In genomic region chr20:63929071-63929470, GRCh38 we compare ENCODE assay signal across 21 cellular contexts. TPM values are rescaled to one million over a fixed set of nuclear protein-coding genes. Genes with fewer than 3 reads are reported as not detected.
DNase-seq lines count a peak whose midpoint lies in the region; ATAC-seq, FAIRE-seq and TF ChIP-seq lines count a peak whose summit lies in the region.
"Had no signal": no experiment of that assay in that cellular context is flagged by ENCODE, and none has a peak within 500 bp of the region (broad histone marks: within the 10 kb centered on the region; RNA-seq: fewer than 3 reads in every experiment).

No MANE protein-coding gene starts in this region.

- no peak for ATAC-seq in activated CD4-positive, alpha-beta T cell treated with anti-CD3 and anti-CD28 coated beads for 36 hours
- ATAC-seq in HepG2 (no peak), right lobe of liver (no peak)
- ATAC-seq: A549 had no signal

- no TSS peak for BruUV-seq in HepG2 (replicated peaks; lab: Mats Ljungman, UMichigan)

- H3K4me2 ChIP-seq in HepG2 (ENCODE audit: low read depth, low read length) (no peak overlapping the region), osteoblast (ENCODE audit: insufficient read depth, low read length) (no peak overlapping the region)
- H3K4me2 ChIP-seq: A549 had no signal

- 97% methylated on average over 26 of the region's 26 CpGs for WGBS in HepG2 (ENCODE audit: low lambda C conversion rate)
- 92% methylated on average over 12 of the region's 26 CpGs for WGBS in right lobe of liver (ENCODE audit: insufficient coverage, low coverage, low lambda C conversion rate, missing lambda C conversion rate)

- CTCF ChIA-PET in activated CD4-positive, alpha-beta T cell treated with anti-CD3 and anti-CD28 coated beads, Interleukin-2, amount 10 ng/mL, durations not matched to agents 7 days and 5 days (lab: Charles Lee): interaction anchor here (0.9 to 2.0 kb wide), 4 partner anchors 13 to 392 kb away, joined by 3 to 8 read pairs (median 3); partner anchors contain the start of gene PTK6
- CTCF ChIA-PET in activated CD4-positive, alpha-beta T cell treated with anti-CD3 and anti-CD28 coated beads for 36 hours (lab: Charles Lee): interaction anchor here (0.5 to 0.7 kb wide), 2 partner anchors 25 to 59 kb away, joined by 3 to 4 read pairs; no protein-coding TSS in a partner anchor
- CTCF ChIA-PET in HepG2 (lab: Yijun Ruan, JAX; ENCODE audit: low intra/inter-chr PET ratio, low total read pairs): no interaction called here

- no peak for TF ChIP-seq CTCF in HepG2 (CRISPR knock-in tag; IDR thresholded peaks at IDR 0.05)
- TF ChIP-seq CTCF in right lobe of liver (IDR thresholded peaks at IDR 0.05): no peak
- no peak for TF ChIP-seq CTCF in osteoblast (IDR thresholded peaks at IDR 0.05; ENCODE audit: extremely low read depth, low read depth, low read length)

- peak overlapping the region; percentile 25 for H3K27ac Mint-ChIP-seq in activated CD4-positive, alpha-beta T cell treated with anti-CD3 and anti-CD28 coated beads, Interleukin-2, amount 10 ng/mL, durations not matched to agents 7 days and 5 days
- H3K27ac Mint-ChIP-seq in activated CD4-positive, alpha-beta T cell treated with anti-CD3 and anti-CD28 coated beads for 36 hours: no peak overlapping the region
- H3K27ac Mint-ChIP-seq: CD4-positive, alpha-beta T cell; IgD-negative memory B cell had no signal

- no peak for TF ChIP-seq POLR2A in HepG2 (IDR thresholded peaks at IDR 0.05; ENCODE audit: insufficient read depth in 1 of 2, low read depth in 2 of 2, low read length in 2 of 2)
- no peak for TF ChIP-seq POLR2A in right lobe of liver (IDR thresholded peaks at IDR 0.05)

- no peaks in the 10 kb centered on the region for H3K27me3 ChIP-seq in HepG2 (ENCODE audit: control insufficient read depth in 1 of 2, insufficient read depth in 2 of 2, low read length in 2 of 2)
- H3K27me3 ChIP-seq in right lobe of liver: no peaks in the 10 kb centered on the region
- no peaks in the 10 kb centered on the region for H3K27me3 ChIP-seq in osteoblast (ENCODE audit: insufficient read depth, low read length)

- POLR2A ChIA-PET in activated CD4-positive, alpha-beta T cell treated with anti-CD3 and anti-CD28 coated beads, Interleukin-2, amount 10 ng/mL, durations not matched to agents 7 days and 5 days (lab: Charles Lee): no interaction called here
- POLR2A ChIA-PET in activated CD4-positive, alpha-beta T cell treated with anti-CD3 and anti-CD28 coated beads for 36 hours (lab: Charles Lee): interaction anchor here (1.1 kb wide), 1 partner anchor 25 kb away, joined by 7 read pairs; no protein-coding TSS in a partner anchor
- POLR2A ChIA-PET in HepG2 (lab: Yijun Ruan, JAX): no interaction called here

- H3K36me3 ChIP-seq in HepG2 (replicated peaks in 1 of 2; ENCODE audit: control insufficient read depth in 1 of 2, insufficient read depth in 2 of 2, low read length in 2 of 2) (peaks cover 54 to 70% of the 10 kb centered on the region in 2 experiments), right lobe of liver (peaks cover 0 to 44% (median 25%) of the 10 kb centered on the region in 4 donors), osteoblast (ENCODE audit: insufficient read depth, low read length) (peaks cover 51% of the 10 kb centered on the region)

- H3K27ac ChIP-seq in HepG2 (ENCODE audit: extremely low read length, insufficient read depth, low read length): no peak overlapping the region
- H3K27ac ChIP-seq in right lobe of liver: no peak overlapping the region
- no peak overlapping the region for H3K27ac ChIP-seq in osteoblast (ENCODE audit: low read depth, low read length)
- H3K27ac ChIP-seq: 22Rv1, A549, C4-2B, GM23248, HL-60 had no signal

- H4K20me1 ChIP-seq in HepG2 (ENCODE audit: insufficient read depth, low read length): peaks cover 3% of the 10 kb centered on the region; the same call in 1 of the 2 replicates
- H4K20me1 ChIP-seq in osteoblast (ENCODE audit: insufficient read depth, low read length): peaks cover 51% of the 10 kb centered on the region

- H3K79me2 ChIP-seq in HepG2 (ENCODE audit: insufficient read depth, low read length) (peaks cover 11% of the 10 kb centered on the region), osteoblast (ENCODE audit: insufficient read depth, low read length) (peaks cover 86% of the 10 kb centered on the region)

- no peaks in the 10 kb centered on the region for H3K9me3 Mint-ChIP-seq in activated CD4-positive, alpha-beta T cell treated with anti-CD3 and anti-CD28 coated beads, Interleukin-2, amount 10 ng/mL, durations not matched to agents 7 days and 5 days
- no peaks in the 10 kb centered on the region for H3K9me3 Mint-ChIP-seq in activated CD4-positive, alpha-beta T cell treated with anti-CD3 and anti-CD28 coated beads for 36 hours (ENCODE audit: low read depth)
- H3K9me3 Mint-ChIP-seq: CD4-positive, alpha-beta T cell; IgD-negative memory B cell had no signal

- H2AFZ ChIP-seq in HepG2 (ENCODE audit: low read length): no peak overlapping the region
- H2AFZ ChIP-seq in osteoblast (ENCODE audit: low read length): no peak overlapping the region
- H2AFZ ChIP-seq: GM23248 had no signal

- no peak overlapping the region for H3K4me3 Mint-ChIP-seq in activated CD4-positive, alpha-beta T cell treated with anti-CD3 and anti-CD28 coated beads, Interleukin-2, amount 10 ng/mL, durations not matched to agents 7 days and 5 days
- no peak overlapping the region for H3K4me3 Mint-ChIP-seq in activated CD4-positive, alpha-beta T cell treated with anti-CD3 and anti-CD28 coated beads for 36 hours
- H3K4me3 Mint-ChIP-seq: CD4-positive, alpha-beta T cell; IgD-negative memory B cell had no signal

- H3K4me1 ChIP-seq in HepG2 (ENCODE audit: insufficient read depth, low read length) (no peaks in the 10 kb centered on the region), right lobe of liver (no peaks in the 10 kb centered on the region), osteoblast (ENCODE audit: insufficient read depth, low read length) (no peaks in the 10 kb centered on the region)
- H3K4me1 ChIP-seq: A549, Caco-2 had no signal

- no peak for TF ChIP-seq RAD21 in HepG2 (CRISPR knock-in tag; IDR thresholded peaks at IDR 0.05)

- no peak overlapping the region for H3K4me3 ChIP-seq in HepG2 (replicated peaks in 1 of 3; ENCODE audit: insufficient read depth in 1 of 3, low read depth in 2 of 3, low read length in 3 of 3)
- H3K4me3 ChIP-seq in right lobe of liver: no peak overlapping the region
- H3K4me3 ChIP-seq in osteoblast (ENCODE audit: insufficient read depth, low read length): no peak overlapping the region
- H3K4me3 ChIP-seq: A549, GM23248 had no signal

- peaks cover 50% of the 10 kb centered on the region for H3K36me3 Mint-ChIP-seq in activated CD4-positive, alpha-beta T cell treated with anti-CD3 and anti-CD28 coated beads, Interleukin-2, amount 10 ng/mL, durations not matched to agents 7 days and 5 days (ENCODE audit: low read depth)
- H3K36me3 Mint-ChIP-seq in activated CD4-positive, alpha-beta T cell treated with anti-CD3 and anti-CD28 coated beads for 36 hours (ENCODE audit: low read depth): peaks cover 41% of the 10 kb centered on the region

- no peak overlapping the region for H3K9ac ChIP-seq in HepG2 (ENCODE audit: insufficient read depth, low read depth, low read length)
- H3K9ac ChIP-seq: GM23248 had no signal

- H3K9me3 ChIP-seq in HepG2 (ENCODE audit: low read length) (no peaks in the 10 kb centered on the region), right lobe of liver (no peaks in the 10 kb centered on the region), osteoblast (ENCODE audit: low read depth, low read length) (no peaks in the 10 kb centered on the region)
- H3K9me3 ChIP-seq: A549, Caco-2 had no signal

- H3K27me3 Mint-ChIP-seq in activated CD4-positive, alpha-beta T cell treated with anti-CD3 and anti-CD28 coated beads, Interleukin-2, amount 10 ng/mL, durations not matched to agents 7 days and 5 days: no peaks in the 10 kb centered on the region
- H3K27me3 Mint-ChIP-seq in activated CD4-positive, alpha-beta T cell treated with anti-CD3 and anti-CD28 coated beads for 36 hours: no peaks in the 10 kb centered on the region
- H3K27me3 Mint-ChIP-seq: CD4-positive, alpha-beta T cell; IgD-negative memory B cell had no signal

- DNase-seq in activated CD4-positive, alpha-beta T cell treated with anti-CD3 and anti-CD28 coated beads, Interleukin-2, amount 10 ng/mL, durations not matched to agents 7 days and 5 days: no peak
- no peak for DNase-seq in activated CD4-positive, alpha-beta T cell treated with anti-CD3 and anti-CD28 coated beads for 36 hours
- DNase-seq in HepG2 (ENCODE audit: low spot score) (no peak), right lobe of liver (no peak), osteoblast (ENCODE audit: insufficient read length, low spot score, missing footprints) (peak; percentile 43), NCI-H2171 (lab: John Stamatoyannopoulos, UW) (no peak)
- DNase-seq: AML-193; Caco-2; CD4-positive, alpha-beta T cell; GM23248; HCEC 1CT had no signal

- peaks cover 6% of the 10 kb centered on the region for H3K4me1 Mint-ChIP-seq in activated CD4-positive, alpha-beta T cell treated with anti-CD3 and anti-CD28 coated beads, Interleukin-2, amount 10 ng/mL, durations not matched to agents 7 days and 5 days
- H3K4me1 Mint-ChIP-seq in activated CD4-positive, alpha-beta T cell treated with anti-CD3 and anti-CD28 coated beads for 36 hours: peaks cover 3% of the 10 kb centered on the region

- in situ Hi-C loops in HepG2 (cut with HindIII; ENCODE audit: extremely low pct_ligation_motif_present, low pct_unique_long_range_greater_than_20kb): no loop called here

- TF ChIP-seq EP300 in HepG2 (IDR thresholded peaks at IDR 0.05; ENCODE audit: low read depth in 2 of 2, low read length in 2 of 2) (no peak), HepG2 (CRISPR knock-in tag; IDR thresholded peaks at IDR 0.05; ENCODE audit: borderline replicate concordance) (no peak)

- intact Hi-C loops in activated CD4-positive, alpha-beta T cell treated with anti-CD3 and anti-CD28 coated beads for 36 hours (cut with DNase I, micrococcal nuclease): no loop called here
- intact Hi-C loops in HepG2 (cut with micrococcal nuclease; ENCODE audit: unreplicated experiment) (no loop called here), right lobe of liver (cut with DNase I) (no loop called here)

- no peak for FAIRE-seq in HepG2 (lab: Jason Lieb, UNC)
- FAIRE-seq: A549, D721Med, G401.6, GM12892, GM18507 had no signal

RNA-seq across cellular contexts. Expression of gene UCKL1, which starts 27.1 kb away (rescaled TPM):
- 10 to 100 TPM; 37.8 to 41.0 TPM for total RNA-seq in activated CD4-positive, alpha-beta T cell treated with anti-CD3 and anti-CD28 coated beads, Interleukin-2, amount 10 ng/mL, durations not matched to agents 7 days and 5 days
- total RNA-seq in activated CD4-positive, alpha-beta T cell treated with anti-CD3 and anti-CD28 coated beads for 36 hours: 10 to 100 TPM; 28.3 to 32.2 TPM
- total RNA-seq in HepG2 (2016; rRNA removed; fragmentation: Illumina TruSeq; extraction: Trizol) (48.0 and 50.2 TPM in 2 replicates), right lobe of liver (10 to 100 TPM; 13.1 to 28.5 (median 16.9) TPM), osteoblast (21.0 and 23.9 TPM in 2 replicates)
- 15.0 and 16.7 TPM in 2 replicates for total RNA-seq in HepG2 (2016; cell fraction: cytosol; rRNA removed; fragmentation: Illumina TruSeq; extraction: Trizol; ENCODE audit: low read depth)
- 43.5 and 50.1 TPM in 2 replicates for total RNA-seq in HepG2 (2016; cell fraction: insoluble cytoplasmic fraction; rRNA removed; fragmentation: Illumina TruSeq; extraction: Trizol)
- total RNA-seq in HepG2 (2016; cell fraction: membrane; rRNA removed; fragmentation: Illumina TruSeq; extraction: Trizol): 24.1 and 25.5 TPM in 2 replicates
- 48.6 and 53.0 TPM in 2 replicates for total RNA-seq in HepG2 (2016; cell fraction: nucleus; rRNA removed; fragmentation: Illumina TruSeq; extraction: Trizol)
- 126 and 168 TPM in 2 replicates for polyA plus RNA-seq in HepG2 (2011; rRNA removed)
- 98.0 and 129 TPM in 2 replicates for polyA plus RNA-seq in HepG2 (2011; cell fraction: cytosol; rRNA removed)
- polyA plus RNA-seq in HepG2 (2011; cell fraction: nucleus; rRNA removed): 680 and 852 TPM in 2 replicates
- 77.7 and 89.9 TPM in 2 replicates for polyA plus RNA-seq in HepG2 (2012)
- polyA plus RNA-seq in HepG2 (2016; cell fraction: cytosol; fragmentation: Illumina TruSeq; extraction: Trizol; ENCODE audit: low read depth): 10.6 and 11.6 TPM in 2 replicates
- polyA plus RNA-seq in HepG2 (2016; cell fraction: insoluble cytoplasmic fraction; fragmentation: Illumina TruSeq; extraction: Trizol; ENCODE audit: low read depth): 45.9 and 52.5 TPM in 2 replicates
- 15.4 and 15.7 TPM in 2 replicates for polyA plus RNA-seq in HepG2 (2016; cell fraction: membrane; fragmentation: Illumina TruSeq; extraction: Trizol; ENCODE audit: low read depth)
- 207 and 220 TPM in 2 replicates for polyA plus RNA-seq in HepG2 (2016; cell fraction: nucleus; fragmentation: Illumina TruSeq; extraction: Trizol; ENCODE audit: insufficient read depth, low read depth)
- 43.6 and 139 TPM in 2 replicates for polyA minus RNA-seq in HepG2 (2011; rRNA and poly(A)+ RNA removed; ENCODE audit: low replicate concordance)
- 37.0 and 42.5 TPM in 2 replicates for polyA minus RNA-seq in HepG2 (2011; cell fraction: cytosol; rRNA and poly(A)+ RNA removed)
- polyA minus RNA-seq in HepG2 (2011; cell fraction: nucleus; rRNA and poly(A)+ RNA removed): 80.1 and 85.5 TPM in 2 replicates

RNA-seq across cellular contexts. Expression of gene DNAJC5, which starts 34.1 kb away (rescaled TPM):
- 10 to 100 TPM; 54.0 to 58.7 TPM for total RNA-seq in activated CD4-positive, alpha-beta T cell treated with anti-CD3 and anti-CD28 coated beads, Interleukin-2, amount 10 ng/mL, durations not matched to agents 7 days and 5 days
- total RNA-seq in activated CD4-positive, alpha-beta T cell treated with anti-CD3 and anti-CD28 coated beads for 36 hours: 10 to 100 TPM; 30.1 to 34.3 TPM
- 54.3 and 64.5 TPM in 2 replicates for total RNA-seq in HepG2 (2016; rRNA removed; fragmentation: Illumina TruSeq; extraction: Trizol)
- total RNA-seq in HepG2 (2016; cell fraction: cytosol; rRNA removed; fragmentation: Illumina TruSeq; extraction: Trizol; ENCODE audit: low read depth): 11.9 and 12.0 TPM in 2 replicates
- 48.4 and 65.4 TPM in 2 replicates for total RNA-seq in HepG2 (2016; cell fraction: insoluble cytoplasmic fraction; rRNA removed; fragmentation: Illumina TruSeq; extraction: Trizol)
- total RNA-seq in HepG2 (2016; cell fraction: membrane; rRNA removed; fragmentation: Illumina TruSeq; extraction: Trizol): 20.9 and 21.3 TPM in 2 replicates
- 36.9 and 44.3 TPM in 2 replicates for total RNA-seq in HepG2 (2016; cell fraction: nucleus; rRNA removed; fragmentation: Illumina TruSeq; extraction: Trizol)
- polyA plus RNA-seq in HepG2 (2011; rRNA removed): 42.8 and 51.8 TPM in 2 replicates
- polyA plus RNA-seq in HepG2 (2011; cell fraction: cytosol; rRNA removed): 50.7 and 53.5 TPM in 2 replicates
- polyA plus RNA-seq in HepG2 (2011; cell fraction: nucleus; rRNA removed): 53.1 and 56.7 TPM in 2 replicates
- 35.9 and 42.1 TPM in 2 replicates for polyA plus RNA-seq in HepG2 (2012)
- polyA plus RNA-seq in HepG2 (2016; cell fraction: cytosol; fragmentation: Illumina TruSeq; extraction: Trizol; ENCODE audit: low read depth): 6.9 and 7.7 TPM in 2 replicates
- polyA plus RNA-seq in HepG2 (2016; cell fraction: insoluble cytoplasmic fraction; fragmentation: Illumina TruSeq; extraction: Trizol; ENCODE audit: low read depth): 37.7 and 43.6 TPM in 2 replicates
- polyA plus RNA-seq in HepG2 (2016; cell fraction: membrane; fragmentation: Illumina TruSeq; extraction: Trizol; ENCODE audit: low read depth): 11.5 and 11.7 TPM in 2 replicates
- 52.1 and 53.7 TPM in 2 replicates for polyA plus RNA-seq in HepG2 (2016; cell fraction: nucleus; fragmentation: Illumina TruSeq; extraction: Trizol; ENCODE audit: insufficient read depth, low read depth)
- polyA minus RNA-seq in HepG2 (2011; rRNA and poly(A)+ RNA removed; ENCODE audit: low replicate concordance): 45.9 and 137 TPM in 2 replicates
- 49.8 and 50.2 TPM in 2 replicates for polyA minus RNA-seq in HepG2 (2011; cell fraction: cytosol; rRNA and poly(A)+ RNA removed)
- polyA minus RNA-seq in HepG2 (2011; cell fraction: nucleus; rRNA and poly(A)+ RNA removed): 27.8 and 28.3 TPM in 2 replicates
- 10 to 100 TPM; 10.7 to 26.0 (median 15.1) TPM for total RNA-seq in right lobe of liver
- total RNA-seq in osteoblast: 41.5 and 53.9 TPM in 2 replicates

RNA-seq across cellular contexts. Expression of gene ZNF512B, which starts 40.7 kb away (rescaled TPM):
- 10 to 100 TPM; 19.3 to 21.4 TPM for total RNA-seq in activated CD4-positive, alpha-beta T cell treated with anti-CD3 and anti-CD28 coated beads, Interleukin-2, amount 10 ng/mL, durations not matched to agents 7 days and 5 days
- total RNA-seq in activated CD4-positive, alpha-beta T cell treated with anti-CD3 and anti-CD28 coated beads for 36 hours: 10 to 100 TPM; 12.6 to 13.1 TPM
- 22.0 and 30.6 TPM in 2 replicates for total RNA-seq in HepG2 (2016; rRNA removed; fragmentation: Illumina TruSeq; extraction: Trizol)
- total RNA-seq in HepG2 (2016; cell fraction: cytosol; rRNA removed; fragmentation: Illumina TruSeq; extraction: Trizol; ENCODE audit: low read depth): 2.9 and 3.3 TPM in 2 replicates
- total RNA-seq in HepG2 (2016; cell fraction: insoluble cytoplasmic fraction; rRNA removed; fragmentation: Illumina TruSeq; extraction: Trizol): 19.4 and 31.9 TPM in 2 replicates
- 12.6 and 13.7 TPM in 2 replicates for total RNA-seq in HepG2 (2016; cell fraction: membrane; rRNA removed; fragmentation: Illumina TruSeq; extraction: Trizol)
- 28.0 and 32.8 TPM in 2 replicates for total RNA-seq in HepG2 (2016; cell fraction: nucleus; rRNA removed; fragmentation: Illumina TruSeq; extraction: Trizol)
- 11.5 and 16.4 TPM in 2 replicates for polyA plus RNA-seq in HepG2 (2011; rRNA removed)
- 9.0 and 12.7 TPM in 2 replicates for polyA plus RNA-seq in HepG2 (2011; cell fraction: cytosol; rRNA removed)
- 106 and 141 TPM in 2 replicates for polyA plus RNA-seq in HepG2 (2011; cell fraction: nucleus; rRNA removed)
- 23.5 and 23.8 TPM in 2 replicates for polyA plus RNA-seq in HepG2 (2012)
- 2.1 and 2.2 TPM in 2 replicates for polyA plus RNA-seq in HepG2 (2016; cell fraction: cytosol; fragmentation: Illumina TruSeq; extraction: Trizol; ENCODE audit: low read depth)
- polyA plus RNA-seq in HepG2 (2016; cell fraction: insoluble cytoplasmic fraction; fragmentation: Illumina TruSeq; extraction: Trizol; ENCODE audit: low read depth): 23.5 and 28.8 TPM in 2 replicates
- polyA plus RNA-seq in HepG2 (2016; cell fraction: membrane; fragmentation: Illumina TruSeq; extraction: Trizol; ENCODE audit: low read depth): 8.1 and 9.6 TPM in 2 replicates
- 109 and 115 TPM in 2 replicates for polyA plus RNA-seq in HepG2 (2016; cell fraction: nucleus; fragmentation: Illumina TruSeq; extraction: Trizol; ENCODE audit: insufficient read depth, low read depth)
- 5.2 and 21.4 TPM in 2 replicates for polyA minus RNA-seq in HepG2 (2011; rRNA and poly(A)+ RNA removed; ENCODE audit: low replicate concordance)
- 14.0 and 14.8 TPM in 2 replicates for polyA minus RNA-seq in HepG2 (2011; cell fraction: cytosol; rRNA and poly(A)+ RNA removed)
- polyA minus RNA-seq in HepG2 (2011; cell fraction: nucleus; rRNA and poly(A)+ RNA removed): 13.6 and 13.9 TPM in 2 replicates
- 10 to 100 TPM; 10.8 to 16.8 (median 14.0) TPM for total RNA-seq in right lobe of liver
- total RNA-seq in osteoblast: 12.1 and 14.5 TPM in 2 replicates

RNA-seq across cellular contexts. Expression of gene SAMD10, which starts 50.4 kb away (rescaled TPM):
- total RNA-seq in activated CD4-positive, alpha-beta T cell treated with anti-CD3 and anti-CD28 coated beads, Interleukin-2, amount 10 ng/mL, durations not matched to agents 7 days and 5 days: 10 to 100 TPM; 16.3 to 17.2 TPM
- total RNA-seq in activated CD4-positive, alpha-beta T cell treated with anti-CD3 and anti-CD28 coated beads for 36 hours: 10 to 100 TPM; 25.4 to 30.7 TPM
- 5.1 and 6.1 TPM in 2 replicates for total RNA-seq in HepG2 (2016; rRNA removed; fragmentation: Illumina TruSeq; extraction: Trizol)
- 3.8 and 3.9 TPM in 2 replicates for total RNA-seq in HepG2 (2016; cell fraction: cytosol; rRNA removed; fragmentation: Illumina TruSeq; extraction: Trizol; ENCODE audit: low read depth)
- total RNA-seq in HepG2 (2016; cell fraction: insoluble cytoplasmic fraction; rRNA removed; fragmentation: Illumina TruSeq; extraction: Trizol): 4.7 and 6.8 TPM in 2 replicates
- 7.9 and 9.1 TPM in 2 replicates for total RNA-seq in HepG2 (2016; cell fraction: membrane; rRNA removed; fragmentation: Illumina TruSeq; extraction: Trizol)
- 5.9 and 6.0 TPM in 2 replicates for total RNA-seq in HepG2 (2016; cell fraction: nucleus; rRNA removed; fragmentation: Illumina TruSeq; extraction: Trizol)
- 11.0 and 11.8 TPM in 2 replicates for polyA plus RNA-seq in HepG2 (2011; rRNA removed)
- polyA plus RNA-seq in HepG2 (2011; cell fraction: cytosol; rRNA removed): 5.2 and 8.8 TPM in 2 replicates
- 51.4 and 63.7 TPM in 2 replicates for polyA plus RNA-seq in HepG2 (2011; cell fraction: nucleus; rRNA removed)
- polyA plus RNA-seq in HepG2 (2012): 6.2 and 8.9 TPM in 2 replicates
- 8.7 and 9.1 TPM in 2 replicates for polyA plus RNA-seq in HepG2 (2016; cell fraction: cytosol; fragmentation: Illumina TruSeq; extraction: Trizol; ENCODE audit: low read depth)
- 8.4 and 12.7 TPM in 2 replicates for polyA plus RNA-seq in HepG2 (2016; cell fraction: insoluble cytoplasmic fraction; fragmentation: Illumina TruSeq; extraction: Trizol; ENCODE audit: low read depth)
- 15.2 and 15.4 TPM in 2 replicates for polyA plus RNA-seq in HepG2 (2016; cell fraction: membrane; fragmentation: Illumina TruSeq; extraction: Trizol; ENCODE audit: low read depth)
- 20.5 and 24.8 TPM in 2 replicates for polyA plus RNA-seq in HepG2 (2016; cell fraction: nucleus; fragmentation: Illumina TruSeq; extraction: Trizol; ENCODE audit: insufficient read depth, low read depth)
- 3.7 and 5.9 TPM in 2 replicates for polyA minus RNA-seq in HepG2 (2011; rRNA and poly(A)+ RNA removed; ENCODE audit: low replicate concordance)
- polyA minus RNA-seq in HepG2 (2011; cell fraction: cytosol; rRNA and poly(A)+ RNA removed): 4.8 and 6.0 TPM in 2 replicates
- polyA minus RNA-seq in HepG2 (2011; cell fraction: nucleus; rRNA and poly(A)+ RNA removed): 3.3 and 4.0 TPM in 2 replicates
- 1 to 10 TPM; 2.7 to 6.7 (median 3.5) TPM for total RNA-seq in right lobe of liver
- total RNA-seq in osteoblast: 0.59 and 1.4 TPM in 2 replicates
- total RNA-seq: H4 had no signal
- polyA plus RNA-seq: A549 had no signal

RNA-seq across cellular contexts. Expression of gene PRPF6, which starts 51.9 kb away (rescaled TPM):
- 10 to 100 TPM; 67.1 to 70.8 TPM for total RNA-seq in activated CD4-positive, alpha-beta T cell treated with anti-CD3 and anti-CD28 coated beads, Interleukin-2, amount 10 ng/mL, durations not matched to agents 7 days and 5 days
- total RNA-seq in activated CD4-positive, alpha-beta T cell treated with anti-CD3 and anti-CD28 coated beads for 36 hours: 10 to 100 TPM; 60.5 to 67.0 TPM
- total RNA-seq in HepG2 (2016; rRNA removed; fragmentation: Illumina TruSeq; extraction: Trizol) (101 and 127 TPM in 2 replicates), right lobe of liver (10 to 100 TPM; 21.7 to 28.9 (median 24.4) TPM), osteoblast (47.1 and 56.1 TPM in 2 replicates)
- total RNA-seq in HepG2 (2016; cell fraction: cytosol; rRNA removed; fragmentation: Illumina TruSeq; extraction: Trizol; ENCODE audit: low read depth): 28.1 and 30.5 TPM in 2 replicates
- total RNA-seq in HepG2 (2016; cell fraction: insoluble cytoplasmic fraction; rRNA removed; fragmentation: Illumina TruSeq; extraction: Trizol): 101 and 116 TPM in 2 replicates
- total RNA-seq in HepG2 (2016; cell fraction: membrane; rRNA removed; fragmentation: Illumina TruSeq; extraction: Trizol): 51.1 and 54.9 TPM in 2 replicates
- total RNA-seq in HepG2 (2016; cell fraction: nucleus; rRNA removed; fragmentation: Illumina TruSeq; extraction: Trizol): 68.1 and 77.4 TPM in 2 replicates
- 63.7 and 65.3 TPM in 2 replicates for polyA plus RNA-seq in HepG2 (2011; rRNA removed)
- 58.9 and 67.6 TPM in 2 replicates for polyA plus RNA-seq in HepG2 (2011; cell fraction: cytosol; rRNA removed)
- 82.2 and 84.5 TPM in 2 replicates for polyA plus RNA-seq in HepG2 (2011; cell fraction: nucleus; rRNA removed)
- polyA plus RNA-seq in HepG2 (2012): 79.5 and 80.7 TPM in 2 replicates
- 41.2 and 42.1 TPM in 2 replicates for polyA plus RNA-seq in HepG2 (2016; cell fraction: cytosol; fragmentation: Illumina TruSeq; extraction: Trizol; ENCODE audit: low read depth)
- polyA plus RNA-seq in HepG2 (2016; cell fraction: insoluble cytoplasmic fraction; fragmentation: Illumina TruSeq; extraction: Trizol; ENCODE audit: low read depth): 130 and 149 TPM in 2 replicates
- 56.1 and 60.4 TPM in 2 replicates for polyA plus RNA-seq in HepG2 (2016; cell fraction: membrane; fragmentation: Illumina TruSeq; extraction: Trizol; ENCODE audit: low read depth)
- 122 TPM in 2 replicates for polyA plus RNA-seq in HepG2 (2016; cell fraction: nucleus; fragmentation: Illumina TruSeq; extraction: Trizol; ENCODE audit: insufficient read depth, low read depth)
- 50.1 and 75.7 TPM in 2 replicates for polyA minus RNA-seq in HepG2 (2011; rRNA and poly(A)+ RNA removed; ENCODE audit: low replicate concordance)
- polyA minus RNA-seq in HepG2 (2011; cell fraction: cytosol; rRNA and poly(A)+ RNA removed): 46.1 and 51.9 TPM in 2 replicates
- 44.4 and 50.5 TPM in 2 replicates for polyA minus RNA-seq in HepG2 (2011; cell fraction: nucleus; rRNA and poly(A)+ RNA removed)
